1 cellular context compared by ENCODE assay signal in genomic region chr4:186810613-186811150, GRCh38.
TF ChIP-seq lines count a peak whose summit lies in the region.

No MANE protein-coding gene starts in this region.

TF ChIP-seq in IMR-90, 13 proteins besides CTCF, POLR2A, EP300 and RAD21:
- TF ChIP-seq USF2 (IDR thresholded peaks at IDR 0.05; ENCODE audit: low read depth, low read length) (no peak), CHD1 (IDR thresholded peaks at IDR 0.05; ENCODE audit: low read depth, low read length) (no peak), ELK1 (IDR thresholded peaks at IDR 0.05; ENCODE audit: borderline replicate concordance, low read depth, low read length) (no peak), RFX5 (IDR thresholded peaks at IDR 0.05; ENCODE audit: low read depth, low read length) (no peak), CEBPB (IDR thresholded peaks at IDR 0.05; ENCODE audit: low read depth, low read length) (no peak), BHLHE40 (IDR thresholded peaks at IDR 0.05; ENCODE audit: low read depth, low read length) (no peak), MAFK (IDR thresholded peaks at IDR 0.05; ENCODE audit: low read depth, low read length) (no peak), MAZ (IDR thresholded peaks at IDR 0.05; ENCODE audit: borderline replicate concordance, low read depth, low read length) (no peak), SMC3 (IDR thresholded peaks at IDR 0.05; ENCODE audit: low read depth, low read length) (no peak)
